ENCODE assay signal across 8 cellular contexts in the genomic region with DNA sequence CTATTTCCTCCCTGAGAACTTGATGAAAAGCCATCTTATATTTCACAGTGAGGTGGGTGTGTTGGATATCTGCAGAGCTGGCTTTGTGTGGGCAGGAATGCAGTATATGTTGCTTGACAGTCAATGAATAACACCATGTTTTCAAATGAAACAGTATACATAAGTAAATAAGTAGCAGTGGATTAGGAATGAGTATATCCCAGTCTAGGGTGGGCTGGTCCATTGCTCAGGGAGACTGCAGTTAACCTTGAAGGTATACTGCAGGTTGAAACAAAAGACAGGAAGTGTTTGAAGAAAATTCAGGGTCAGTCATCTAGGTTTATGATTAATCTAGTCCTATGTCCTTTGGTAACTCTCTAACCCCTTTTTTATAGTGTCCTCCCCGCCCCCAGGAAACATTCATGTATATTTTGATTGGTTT. TPM values are rescaled to one million over a fixed set of nuclear protein-coding genes. Genes with fewer than 3 reads are reported as not detected.
DNase-seq lines count a peak whose midpoint lies in the region; ATAC-seq and TF ChIP-seq lines count a peak whose summit lies in the region.

No MANE protein-coding gene starts in this region.

- no peaks in the 10 kb centered on the region for H3K27me3 ChIP-seq in GM06990 (replicated peaks; ENCODE audit: control insufficient read depth, insufficient read depth, low read length)
- no peaks in the 10 kb centered on the region for H3K27me3 ChIP-seq in Peyer's patch
- H3K27me3 ChIP-seq in sigmoid colon = no peaks in the 10 kb centered on the region

- H3K9me3 ChIP-seq in Peyer's patch (no peaks in the 10 kb centered on the region), sigmoid colon (no peaks in the 10 kb centered on the region)

- H3K27ac ChIP-seq in Peyer's patch (peak overlapping the region; percentile 76 to 96 (median 89)), sigmoid colon (peak overlapping the region in 3 of 4 donors; percentile 85 to 91 (median 87))

- intact Hi-C loops in sigmoid colon (cut with DNase I) = no loop called here

- TF ChIP-seq EP300 in sigmoid colon (IDR thresholded peaks at IDR 0.05) = no peak

- no peak for ATAC-seq in HG02870 (IDR thresholded peaks at IDR 0.05; ENCODE audit: unreplicated experiment)
- ATAC-seq in GM21447 (IDR thresholded peaks at IDR 0.05; ENCODE audit: unreplicated experiment) = no peak

- H3K4me3 ChIP-seq in GM06990 (replicated peaks; ENCODE audit: low read depth, low read length) (peak overlapping the region; percentile 98), Peyer's patch (peak overlapping the region; percentile 70 to 93 (median 82)), fibroblast of pulmonary artery (replicated peaks; ENCODE audit: low read depth, low read length) (peak overlapping the region; percentile 88), sigmoid colon (peak overlapping the region; percentile 63 to 94 (median 82))

- H3K36me3 ChIP-seq in GM06990 (ENCODE audit: control insufficient read depth, insufficient read depth, low read length) = no peaks in the 10 kb centered on the region
- no peaks in the 10 kb centered on the region for H3K36me3 ChIP-seq in Peyer's patch
- H3K36me3 ChIP-seq in sigmoid colon = no peaks in the 10 kb centered on the region

- TF ChIP-seq POLR2A in Peyer's patch (IDR thresholded peaks at IDR 0.05) (peak; percentile 37 to 45), sigmoid colon (IDR thresholded peaks at IDR 0.05) (no peak)

- no peak for TF ChIP-seq CTCF in GM06990 (IDR thresholded peaks at IDR 0.05; ENCODE audit: insufficient read depth, low read length, poor library complexity, severe bottlenecking)
- TF ChIP-seq CTCF in Peyer's patch (IDR thresholded peaks at IDR 0.05) = no peak
- TF ChIP-seq CTCF in fibroblast of pulmonary artery (IDR thresholded peaks at IDR 0.05; ENCODE audit: low read length, missing control alignments) = no peak
- TF ChIP-seq CTCF in sigmoid colon (IDR thresholded peaks at IDR 0.05) = no peak

- H3K4me1 ChIP-seq in Peyer's patch (peaks cover 0 to 48% (median 7%) of the 10 kb centered on the region in 4 donors), sigmoid colon (peaks cover 0 to 71% (median 43%) of the 10 kb centered on the region in 4 donors)

- DNase-seq in GM06990 (ENCODE audit: extremely low read depth, insufficient read length) (no peak), Peyer's patch (no peak), fibroblast of pulmonary artery (ENCODE audit: low read depth) (no peak), sigmoid colon (no peak), EL (no peak), activated gamma-delta T cell (lab: John Stamatoyannopoulos, UW) (no peak)

- 15 to 45% methylated on average over 1 of the region's 1 CpG for WGBS in sigmoid colon, 2 donors

RNA-seq across cellular contexts. Expression of a gene that starts 1.0 kb away (rescaled TPM):
- total RNA-seq in Peyer's patch = 10 to 100 TPM; 28.4 to 81.7 (median 59.1) TPM
- total RNA-seq in sigmoid colon = 10 to 100 TPM; 15.1 to 25.5 (median 17.0) TPM
- 10 to 100 TPM; 11.4 to 17.3 (median 13.4) TPM for polyA plus RNA-seq in sigmoid colon

Comparison
In these comparisons a context has a peak if more than half of its experiments do, and no peak if none do; other contexts are left out.
1. POLR2A ChIP-seq: peak in Peyer's patch (2 of 2); none in sigmoid colon (0 of 2).
2. Peak in every context shown above with its lines, with median percentiles within 50 percentile points of each other: H3K4me3 ChIP-seq.